In the genomic region with DNA sequence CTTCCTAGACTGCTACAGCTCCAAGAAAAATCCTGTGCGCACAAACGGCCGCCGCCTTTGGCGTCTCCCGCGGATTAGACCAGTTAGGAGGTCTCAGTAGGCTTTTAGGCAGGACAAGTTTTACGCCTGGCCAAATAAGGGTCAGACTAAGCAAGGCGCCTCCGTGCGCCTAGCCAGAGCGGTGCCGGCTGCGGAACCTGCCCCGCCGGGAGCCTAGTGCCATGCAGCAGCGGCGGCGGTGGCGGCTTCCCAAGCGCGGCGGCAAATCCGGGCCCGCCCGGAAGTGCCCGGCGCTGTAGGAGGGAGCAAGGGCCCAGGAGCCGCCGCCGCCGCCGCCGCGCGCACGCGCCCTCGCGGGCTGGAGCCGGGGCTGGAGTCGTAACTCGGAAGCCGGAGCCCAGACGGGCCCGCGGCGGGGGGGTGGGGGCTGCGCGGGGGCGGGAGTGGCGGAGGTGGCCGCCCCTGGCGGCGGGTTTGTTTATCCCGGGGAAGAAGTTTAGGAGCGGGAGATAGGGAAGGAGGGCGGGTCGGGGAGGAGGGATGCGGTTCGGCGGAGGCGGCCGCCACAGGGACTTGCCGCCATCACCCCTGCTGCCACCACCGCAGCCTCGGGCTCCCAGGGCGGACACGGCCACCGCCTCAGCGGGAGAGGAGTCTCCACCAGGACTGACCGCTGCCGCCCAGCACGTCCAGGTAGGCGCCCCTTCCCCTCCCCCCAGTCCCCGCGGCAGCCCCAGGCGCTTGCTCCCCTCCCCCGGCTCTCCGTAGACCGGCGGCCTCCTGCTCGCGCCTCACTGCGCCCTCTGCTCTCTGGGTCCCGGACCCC, we compare ENCODE assay signal across 8 cellular contexts. TPM values are rescaled to one million over a fixed set of nuclear protein-coding genes. Genes with fewer than 3 reads are reported as not detected.
DNase-seq lines count a peak whose midpoint lies in the region; ATAC-seq, FAIRE-seq and TF ChIP-seq lines count a peak whose summit lies in the region.

A gene (plus strand): TSS at position 344 of the 826 bp plus-strand sequence. CDS start 48,447 bp downstream, outside the sequence.

- BruUV-seq in OCI-LY7 (replicated peaks; lab: Mats Ljungman, UMichigan) = no TSS peak

- intact Hi-C loops in OCI-LY7 (cut with micrococcal nuclease; ENCODE audit: unreplicated experiment) (no loop called here), mucosa of descending colon (cut with DNase I, micrococcal nuclease) (no loop called here)

- H3K36me3 ChIP-seq in HUES48 (ENCODE audit: control insufficient read depth, insufficient read depth, low read length) (no peaks in the 10 kb centered on the region), OCI-LY7 (ENCODE audit: insufficient read depth, low read length) (peaks cover 4% of the 10 kb centered on the region), mucosa of descending colon (ENCODE audit: low read depth) (no peaks in the 10 kb centered on the region)

- H3K79me2 ChIP-seq in OCI-LY7 (ENCODE audit: insufficient read depth, low read depth, low read length) = peaks cover 45% of the 10 kb centered on the region

- peak within 1 kb of the TSS; percentile 76 for H3K4me2 ChIP-seq in OCI-LY7 (ENCODE audit: low read length)

- peak within 1 kb of the TSS; percentile 90 for H3K9ac ChIP-seq in HUES48 (ENCODE audit: low read depth, low read length)

- peaks cover 30% of the 10 kb centered on the region for H3K4me1 ChIP-seq in HUES48 (ENCODE audit: control insufficient read depth, insufficient read depth, low read length)
- peaks cover 26% of the 10 kb centered on the region for H3K4me1 ChIP-seq in OCI-LY7 (ENCODE audit: insufficient read depth, low read length, poor library complexity, severe bottlenecking)
- peaks cover 27% of the 10 kb centered on the region for H3K4me1 ChIP-seq in mucosa of descending colon (ENCODE audit: low read depth)

- DNase-seq in D721Med (ENCODE audit: insufficient read length, low spot score) (peak; percentile 75), OCI-LY7 (ENCODE audit: low spot score) (peak; percentile 85), activated T-cell treated with anti-CD3 and anti-CD28 coated beads for 1 hour (ENCODE audit: low read depth) (peak; percentile 70), epidermal melanocyte (ENCODE audit: insufficient read length, low spot score) (peak; percentile 80), mucosa of descending colon (peak; percentile 92 to 96 (median 95))
- peak; percentile 82 for DNase-seq in stimulated activated CD8-positive, alpha-beta memory T cell treated with anti-CD3 and anti-CD28 coated beads, Interleukin-4, amount 100 ng/mL, for 24 hours (ENCODE audit: low read depth)

- no peaks in the 10 kb centered on the region for H3K9me3 ChIP-seq in HUES48 (ENCODE audit: control insufficient read depth, insufficient read depth, low read length)
- H3K9me3 ChIP-seq in OCI-LY7 (ENCODE audit: low read length) = no peaks in the 10 kb centered on the region
- no peaks in the 10 kb centered on the region for H3K9me3 ChIP-seq in mucosa of descending colon

- FAIRE-seq in D721Med (lab: Jason Lieb, UNC) = no peak

- H3K4me3 ChIP-seq in HUES48 (ENCODE audit: low read depth, low read length) (peak within 1 kb of the TSS; percentile 92), OCI-LY7 (ENCODE audit: low read depth, low read length, poor library complexity, severe bottlenecking) (peak within 1 kb of the TSS; percentile 77), mucosa of descending colon (peak within 1 kb of the TSS; percentile 81)

- H3K27me3 ChIP-seq in HUES48 (ENCODE audit: control insufficient read depth, insufficient read depth, low read length) = no peaks in the 10 kb centered on the region

- POLR2A ChIA-PET in OCI-LY7 (lab: Charles Lee) = interaction anchor here (0.7 to 1.7 kb wide), 6 partner anchors 9 to 79 kb away, joined by 3 to 8 read pairs (median 3); no protein-coding TSS in a partner anchor

- no peak for TF ChIP-seq CTCF in D721Med (IDR thresholded peaks at IDR 0.05; ENCODE audit: insufficient read depth, missing control alignments)
- TF ChIP-seq CTCF in OCI-LY7 (conservative IDR thresholded peaks at IDR 0.05; ENCODE audit: low read length) = no peak
- TF ChIP-seq CTCF in mucosa of descending colon (IDR thresholded peaks at IDR 0.05) = peak; percentile 9

- peaks cover 16% of the 10 kb centered on the region for H4K20me1 ChIP-seq in OCI-LY7 (ENCODE audit: insufficient read depth, low read length)

- H2AFZ ChIP-seq in OCI-LY7 (ENCODE audit: low read length) = peak within 1 kb of the TSS; percentile 86

- CTCF ChIA-PET in OCI-LY7 (lab: Charles Lee; ENCODE audit: unreplicated experiment) = interaction anchor here (0.7 kb wide), 1 partner anchor 1267 kb away, joined by 4 read pairs; no protein-coding TSS in a partner anchor

- H3K27ac ChIP-seq in HUES48 (ENCODE audit: low read depth, low read length) (peak within 1 kb of the TSS; percentile 97), OCI-LY7 (ENCODE audit: low read depth, low read length, poor library complexity, severe bottlenecking) (peak within 1 kb of the TSS; percentile 89)

- H3K9me2 ChIP-seq in OCI-LY7 (ENCODE audit: insufficient read depth, low read length) = no peaks in the 10 kb centered on the region

- ATAC-seq in GM21390 (IDR thresholded peaks at IDR 0.05; ENCODE audit: unreplicated experiment) = peak; percentile 72
- ATAC-seq in mucosa of descending colon = peak; percentile 95

RNA-seq across cellular contexts. Expression of the gene that starts here (rescaled TPM):
- total RNA-seq in OCI-LY7 (2014; rRNA removed; shearing (Covaris generic)) = 11.4 and 15.1 TPM in 2 replicates
- total RNA-seq in OCI-LY7 (2022) (18.3 and 19.8 TPM in 2 replicates), mucosa of descending colon (10 to 100 TPM; 28.3 to 45.5 (median 33.2) TPM)

Comparison
In these comparisons a context has a peak if more than half of its experiments do, and no peak if none do; other contexts are left out.
1. Peak in every context shown above with its lines: DNase-seq, ATAC-seq, H3K4me3 ChIP-seq and H3K27ac ChIP-seq.